In the genomic region with DNA sequence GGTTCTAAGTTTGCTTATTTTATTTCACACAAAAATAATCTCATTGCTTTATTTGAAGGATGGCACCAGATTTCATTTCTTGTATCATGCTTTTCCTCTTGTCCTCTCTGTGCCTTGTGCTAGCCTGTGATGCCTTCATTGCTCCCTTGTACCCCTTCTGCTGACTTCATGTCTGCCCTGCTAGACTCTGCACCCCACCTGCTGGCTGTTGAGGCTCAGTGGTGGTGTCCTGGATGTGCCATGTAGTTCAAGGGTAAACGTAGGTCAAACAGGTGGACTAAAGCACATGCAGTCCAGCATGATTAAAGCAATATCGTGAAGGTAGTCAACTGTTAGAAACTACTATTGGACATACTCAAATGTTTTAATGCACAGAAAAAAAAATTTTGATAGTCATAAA, we compare ENCODE assay signal across 10 cellular contexts. TPM values are rescaled to one million over a fixed set of nuclear protein-coding genes. Genes with fewer than 3 reads are reported as not detected.
A peak's percentile ranks its signal among the peaks of the same experiment; 100 is the strongest.
DNase-seq lines count a peak whose midpoint lies in the region; ATAC-seq and TF ChIP-seq lines count a peak whose summit lies in the region.
"Had no signal": no experiment of that assay in that cellular context is flagged by ENCODE, and none has a peak within 500 bp of the region (broad histone marks: within the 10 kb centered on the region; RNA-seq: fewer than 3 reads in every experiment).

No MANE protein-coding gene starts in this region.

- TF ChIP-seq CTCF in KMS-11 (conservative IDR thresholded peaks at IDR 0.05; ENCODE audit: low read depth, low read length) (no peak; the same call in 1 of the 2 replicates), colonic mucosa (IDR thresholded peaks at IDR 0.05) (peak; percentile 19)
- no peak for TF ChIP-seq CTCF in CD4-positive, alpha-beta T cell (IDR thresholded peaks at IDR 0.05)

- H3K27ac Mint-ChIP-seq in activated CD8-positive, alpha-beta memory T cell treated with anti-CD3 and anti-CD28 coated beads, Interleukin-2, amount 10 ng/mL, durations not matched to agents 7 days and 5 days, result no peak overlapping the region
- no peak overlapping the region for H3K27ac Mint-ChIP-seq in stimulated activated naive B cell treated with anti-CD40 and anti-IgM and Interleukin-4, amounts not matched to agents 10 μg/mL and 1 μg/mL and 100 μg/mL, for 72 hours
- H3K27ac Mint-ChIP-seq in CD4-positive, alpha-beta T cell, result no peak overlapping the region
- H3K27ac Mint-ChIP-seq: activated B cell treated with CpG ODN at 0.5 μM for 24 hours; dendritic cell treated with granulocyte-macrophage colony-stimulating factor and Interleukin-4, amounts not matched to agents 40 ng/mL and 50 ng/mL, for 4 days had no signal

- intact Hi-C loops in colonic mucosa (cut with DNase I), result loop anchor here (2.0 to 10.0 kb wide), 2 partner anchors 53 to 209 kb away; partner anchors contain the start of genes KLHL42 and MANSC4
- intact Hi-C loops in CD4-positive, alpha-beta T cell (cut with DNase I, micrococcal nuclease), result loop anchor here (5.0 to 10.0 kb wide), 2 partner anchors 1140 to 1583 kb away; no protein-coding TSS in a partner anchor

- no peak overlapping the region for H3K4me3 Mint-ChIP-seq in activated CD8-positive, alpha-beta memory T cell treated with anti-CD3 and anti-CD28 coated beads, Interleukin-2, amount 10 ng/mL, durations not matched to agents 7 days and 5 days
- H3K4me3 Mint-ChIP-seq in stimulated activated naive B cell treated with anti-CD40 and anti-IgM and Interleukin-4, amounts not matched to agents 10 μg/mL and 1 μg/mL and 100 μg/mL, for 72 hours, result no peak overlapping the region
- H3K4me3 Mint-ChIP-seq in CD4-positive, alpha-beta T cell, result no peak overlapping the region
- H3K4me3 Mint-ChIP-seq: activated B cell treated with CpG ODN at 0.5 μM for 24 hours; dendritic cell treated with granulocyte-macrophage colony-stimulating factor and Interleukin-4, amounts not matched to agents 40 ng/mL and 50 ng/mL, for 4 days had no signal

- no peak for DNase-seq in activated CD8-positive, alpha-beta memory T cell treated with anti-CD3 and anti-CD28 coated beads, Interleukin-2, amount 10 ng/mL, durations not matched to agents 7 days and 5 days
- DNase-seq in activated CD8-positive, alpha-beta memory T cell treated with anti-CD3 and anti-CD28 coated beads, Interleukin-2, amount 50 U/mL, for 4 hours, result no peak
- DNase-seq in colonic mucosa, result no peak
- DNase-seq in stimulated activated naive B cell treated with anti-CD40 and anti-IgM and Interleukin-4, amounts not matched to agents 10 μg/mL and 1 μg/mL and 100 μg/mL, for 72 hours, result no peak
- no peak for DNase-seq in NCI-H2081 treated with DMSO at 0.1 percent for 48 hours (lab: John Stamatoyannopoulos, UW)
- no peak for DNase-seq in CD4-positive, alpha-beta T cell
- no peak for DNase-seq in retina
- DNase-seq: activated B cell treated with CpG ODN at 0.5 μM for 24 hours had no signal

- H3K27me3 ChIP-seq in KMS-11 (ENCODE audit: insufficient read depth, low read depth), result no peaks in the 10 kb centered on the region
- no peaks in the 10 kb centered on the region for H3K27me3 ChIP-seq in colonic mucosa
- H3K27me3 ChIP-seq in CD4-positive, alpha-beta T cell (ENCODE audit: control insufficient read depth, insufficient read depth, low read length), result no peaks in the 10 kb centered on the region

- H3K4me1 Mint-ChIP-seq in activated CD8-positive, alpha-beta memory T cell treated with anti-CD3 and anti-CD28 coated beads, Interleukin-2, amount 10 ng/mL, durations not matched to agents 7 days and 5 days, result peaks cover 3% of the 10 kb centered on the region
- H3K4me1 Mint-ChIP-seq in stimulated activated naive B cell treated with anti-CD40 and anti-IgM and Interleukin-4, amounts not matched to agents 10 μg/mL and 1 μg/mL and 100 μg/mL, for 72 hours, result peaks cover 0 to 2% of the 10 kb centered on the region in 2 donors
- no peaks in the 10 kb centered on the region for H3K4me1 Mint-ChIP-seq in CD4-positive, alpha-beta T cell (ENCODE audit: low read depth)
- H3K4me1 Mint-ChIP-seq: activated B cell treated with CpG ODN at 0.5 μM for 24 hours had no signal

- no peaks in the 10 kb centered on the region for H3K9me3 Mint-ChIP-seq in activated CD8-positive, alpha-beta memory T cell treated with anti-CD3 and anti-CD28 coated beads, Interleukin-2, amount 10 ng/mL, durations not matched to agents 7 days and 5 days (ENCODE audit: low read depth)
- no peaks in the 10 kb centered on the region for H3K9me3 Mint-ChIP-seq in stimulated activated naive B cell treated with anti-CD40 and anti-IgM and Interleukin-4, amounts not matched to agents 10 μg/mL and 1 μg/mL and 100 μg/mL, for 72 hours
- no peaks in the 10 kb centered on the region for H3K9me3 Mint-ChIP-seq in CD4-positive, alpha-beta T cell
- H3K9me3 Mint-ChIP-seq: activated B cell treated with CpG ODN at 0.5 μM for 24 hours; dendritic cell treated with granulocyte-macrophage colony-stimulating factor and Interleukin-4, amounts not matched to agents 40 ng/mL and 50 ng/mL, for 4 days had no signal

- no peaks in the 10 kb centered on the region for H3K27me3 Mint-ChIP-seq in activated CD8-positive, alpha-beta memory T cell treated with anti-CD3 and anti-CD28 coated beads, Interleukin-2, amount 10 ng/mL, durations not matched to agents 7 days and 5 days
- no peaks in the 10 kb centered on the region for H3K27me3 Mint-ChIP-seq in stimulated activated naive B cell treated with anti-CD40 and anti-IgM and Interleukin-4, amounts not matched to agents 10 μg/mL and 1 μg/mL and 100 μg/mL, for 72 hours
- no peaks in the 10 kb centered on the region for H3K27me3 Mint-ChIP-seq in CD4-positive, alpha-beta T cell
- H3K27me3 Mint-ChIP-seq: activated B cell treated with CpG ODN at 0.5 μM for 24 hours; dendritic cell treated with granulocyte-macrophage colony-stimulating factor and Interleukin-4, amounts not matched to agents 40 ng/mL and 50 ng/mL, for 4 days had no signal

- H3K4me1 ChIP-seq in KMS-11 (ENCODE audit: low read depth, poor library complexity, severe bottlenecking) (peaks cover 8% of the 10 kb centered on the region), colonic mucosa (no peaks in the 10 kb centered on the region)

- H3K79me2 ChIP-seq in KMS-11 (ENCODE audit: insufficient read depth, low read depth), result no peaks in the 10 kb centered on the region; the same call in 1 of the 2 replicates

- ATAC-seq in activated CD8-positive, alpha-beta memory T cell treated with anti-CD3 and anti-CD28 coated beads, Interleukin-2, amount 10 ng/mL, durations not matched to agents 7 days and 5 days, result peak; percentile 63
- peak; percentile 48 to 52 for ATAC-seq in stimulated activated naive B cell treated with anti-CD40 and anti-IgM and Interleukin-4, amounts not matched to agents 10 μg/mL and 1 μg/mL and 100 μg/mL, for 72 hours (replicated peaks)
- no peak for ATAC-seq in CD4-positive, alpha-beta T cell (ENCODE audit: poor library complexity)

- no peak overlapping the region for H2AFZ ChIP-seq in KMS-11 (ENCODE audit: low read depth)

- no peaks in the 10 kb centered on the region for H3K9me3 ChIP-seq in colonic mucosa
- H3K9me3 ChIP-seq in CD4-positive, alpha-beta T cell (ENCODE audit: control insufficient read depth, low read length), result no peaks in the 10 kb centered on the region

- peak overlapping the region; percentile 45; the same call in 1 of the 2 replicates for H3K27ac ChIP-seq in KMS-11
- H3K27ac ChIP-seq in colonic mucosa, result no peak overlapping the region
- H3K27ac ChIP-seq in CD4-positive, alpha-beta T cell (ENCODE audit: low read depth, low read length), result no peak overlapping the region

- H3K4me3 ChIP-seq in KMS-11 (IDR thresholded peaks at IDR 0.05; ENCODE audit: insufficient read depth, low read depth, low read length) (no peak overlapping the region), colonic mucosa (no peak overlapping the region)

- no peak overlapping the region for H3K4me2 ChIP-seq in KMS-11

- CTCF ChIA-PET in activated CD8-positive, alpha-beta memory T cell treated with anti-CD3 and anti-CD28 coated beads, Interleukin-2, amount 10 ng/mL, durations not matched to agents 7 days and 5 days (lab: Charles Lee), result interaction anchor here (1.3 to 2.2 kb wide), 3 partner anchors 48 to 208 kb away, joined by 6 to 8 read pairs (median 7); partner anchors contain the start of genes KLHL42 and MANSC4
- CTCF ChIA-PET in CD4-positive, alpha-beta T cell (lab: Charles Lee), result interaction anchor here (0.6 to 2.6 kb wide), 4 partner anchors 13 to 208 kb away, joined by 3 to 12 read pairs (median 8); no protein-coding TSS in a partner anchor

- peaks cover 20% of the 10 kb centered on the region for H3K36me3 Mint-ChIP-seq in activated CD8-positive, alpha-beta memory T cell treated with anti-CD3 and anti-CD28 coated beads, Interleukin-2, amount 10 ng/mL, durations not matched to agents 7 days and 5 days
- H3K36me3 Mint-ChIP-seq in stimulated activated naive B cell treated with anti-CD40 and anti-IgM and Interleukin-4, amounts not matched to agents 10 μg/mL and 1 μg/mL and 100 μg/mL, for 72 hours, result peaks cover 15 to 41% of the 10 kb centered on the region in 2 donors
- H3K36me3 Mint-ChIP-seq in CD4-positive, alpha-beta T cell (ENCODE audit: low read depth), result peaks cover 82% of the 10 kb centered on the region

- H3K9ac ChIP-seq in KMS-11 (no peak overlapping the region), colonic mucosa (ENCODE audit: low read depth in 2 of 2, low read length in 2 of 2) (no peak overlapping the region)

- POLR2A ChIA-PET in CD4-positive, alpha-beta T cell (lab: Charles Lee), result no interaction called here

- no peaks in the 10 kb centered on the region; the same call in 1 of the 2 replicates for H3K36me3 ChIP-seq in KMS-11 (ENCODE audit: insufficient read depth)
- H3K36me3 ChIP-seq in colonic mucosa, result no peaks in the 10 kb centered on the region

- H4K20me1 ChIP-seq in KMS-11 (ENCODE audit: insufficient read depth), result no peaks in the 10 kb centered on the region

RNA-seq across cellular contexts. Expression of gene MRPS35, which starts 21.6 kb away (rescaled TPM):
- total RNA-seq in activated CD8-positive, alpha-beta memory T cell treated with anti-CD3 and anti-CD28 coated beads, Interleukin-2, amount 10 ng/mL, durations not matched to agents 7 days and 5 days, result 10 to 100 TPM; 28.8 to 39.9 TPM
- total RNA-seq in colonic mucosa, result 10 to 100 TPM; 85.8 to 90.7 TPM
- 10 to 100 TPM; 22.1 to 23.9 TPM for total RNA-seq in CD4-positive, alpha-beta T cell

RNA-seq across cellular contexts. Expression of gene REP15, which starts 36.0 kb away (rescaled TPM):
- under 1 TPM in 1 of 2 experiments, not detected in 1; 0.61 TPM for total RNA-seq in activated CD8-positive, alpha-beta memory T cell treated with anti-CD3 and anti-CD28 coated beads, Interleukin-2, amount 10 ng/mL, durations not matched to agents 7 days and 5 days
- total RNA-seq in colonic mucosa, result 10 to 100 TPM; 33.4 to 58.5 TPM
- not detected for total RNA-seq in CD4-positive, alpha-beta T cell

RNA-seq across cellular contexts. Expression of gene KLHL42, which starts 47.8 kb away (rescaled TPM):
- total RNA-seq in activated CD8-positive, alpha-beta memory T cell treated with anti-CD3 and anti-CD28 coated beads, Interleukin-2, amount 10 ng/mL, durations not matched to agents 7 days and 5 days, result 10 to 100 TPM; 12.6 to 14.7 TPM
- total RNA-seq in colonic mucosa, result 10 to 100 TPM; 16.5 to 20.1 TPM
- total RNA-seq in CD4-positive, alpha-beta T cell, result 10 to 100 TPM; 12.8 to 13.2 TPM

RNA-seq across cellular contexts. Expression of gene MANSC4, which starts 47.8 kb away (rescaled TPM):
- not detected for total RNA-seq in activated CD8-positive, alpha-beta memory T cell treated with anti-CD3 and anti-CD28 coated beads, Interleukin-2, amount 10 ng/mL, durations not matched to agents 7 days and 5 days
- total RNA-seq in colonic mucosa, result not detected
- total RNA-seq in CD4-positive, alpha-beta T cell, result not detected
- total RNA-seq: activated B cell treated with CpG ODN at 0.5 μM for 24 hours had no signal

Comparison
In these comparisons a context has a peak if more than half of its experiments do, and no peak if none do; other contexts are left out.
1. RNA of gene REP15, which starts 36.0 kb away (total RNA-seq): 33.4 to 58.5 TPM in colonic mucosa; 0.61 TPM in activated CD8-positive, alpha-beta memory T cell treated with anti-CD3 and anti-CD28 coated beads, Interleukin-2, amount 10 ng/mL, durations not matched to agents 7 days and 5 days and not detected in CD4-positive, alpha-beta T cell; every median in the first group is over 10 times any median in the second.